ENCODE assay signal across 8 cellular contexts in genomic region chr19:18590273-18591272, GRCh38. TPM values are rescaled to one million over a fixed set of nuclear protein-coding genes. Genes with fewer than 3 reads are reported as not detected.
DNase-seq lines count a peak whose midpoint lies in the region; ATAC-seq, FAIRE-seq and TF ChIP-seq lines count a peak whose summit lies in the region.

No MANE protein-coding gene starts in this region.

- TF ChIP-seq CTCF in dorsolateral prefrontal cortex (IDR thresholded peaks at IDR 0.05 in 54 of 56, conservative IDR thresholded peaks at IDR 0.05 in 2 of 56; ENCODE audit: low read depth in 1 of 56, partially characterized antibody in 56 of 56): peak in 55 of 56 donors; percentile 35 to 79 (median 62)

- no peaks in the 10 kb centered on the region for H3K9me3 Mint-ChIP-seq in naive thymus-derived CD8-positive, alpha-beta T cell

- POLR2A ChIA-PET in naive thymus-derived CD8-positive, alpha-beta T cell (lab: Charles Lee): interaction anchor here (0.6 to 5.4 kb wide), 10 partner anchors 18 to 329 kb away, joined by 3 to 107 read pairs (median 7); partner anchors contain the start of genes COPE, DDX49, ELL and UBA52

- H3K27ac Mint-ChIP-seq in naive thymus-derived CD8-positive, alpha-beta T cell: peak overlapping the region in 9 of 10 donors; percentile 71 to 92 (median 85)

- H3K4me3 ChIP-seq in dorsolateral prefrontal cortex: peak overlapping the region in 58 of 59 donors; percentile 47 to 95 (median 86)

- H3K4me1 Mint-ChIP-seq in naive thymus-derived CD8-positive, alpha-beta T cell: peaks cover 22 to 52% (median 42%) of the 10 kb centered on the region in 4 donors

- no peak for ATAC-seq in naive thymus-derived CD8-positive, alpha-beta T cell

- intact Hi-C loops in dorsolateral prefrontal cortex (cut with DNase I): loop anchor here (5.0 kb wide), 7 partner anchors 82 to 327 kb away; partner anchors contain the start of genes COPE (in 1 of the 2) and DDX49 (in 1 of the 2)

- peaks cover 0 to 3% (median 0%) of the 10 kb centered on the region in 45 donors for H3K27me3 ChIP-seq in dorsolateral prefrontal cortex

- peak overlapping the region in 56 of 59 donors; percentile 4 to 98 (median 92) for H3K27ac ChIP-seq in dorsolateral prefrontal cortex

- H3K27me3 Mint-ChIP-seq in naive thymus-derived CD8-positive, alpha-beta T cell: no peaks in the 10 kb centered on the region

- peak overlapping the region; percentile 80 to 93 (median 89) for H3K4me3 Mint-ChIP-seq in naive thymus-derived CD8-positive, alpha-beta T cell

- TF ChIP-seq POLR2A in GM12891 (IDR thresholded peaks at IDR 0.05; ENCODE audit: low read depth, low read length): no peak

- H3K36me3 Mint-ChIP-seq in naive thymus-derived CD8-positive, alpha-beta T cell: peaks cover 0 to 9% (median 0%) of the 10 kb centered on the region in 3 donors

- DNase-seq in stimulated activated CD4-positive, alpha-beta T cell treated with anti-CD3 and anti-CD28 coated beads, Interleukin-1b, Interleukin-23, amount 100 ng/mL, for 48 hours: peak; percentile 35
- no peak for DNase-seq in stimulated activated CD4-positive, alpha-beta T cell treated with anti-CD3 and anti-CD28 coated beads, Interleukin-4, amount 100 ng/mL, for 4 hours
- peak; percentile 75 to 97 (median 92) for DNase-seq in dorsolateral prefrontal cortex
- peak in 1 of 10 donors; percentile 23 for DNase-seq in naive thymus-derived CD8-positive, alpha-beta T cell
- no peak for DNase-seq in NCI-H187 (lab: John Stamatoyannopoulos, UW)
- no peak for DNase-seq in stimulated activated CD4-positive, alpha-beta T cell treated with anti-CD3 and anti-CD28 coated beads, Interleukin-4, amount 100 ng/mL, for 24 hours
- no peak for DNase-seq in GM12891 (ENCODE audit: insufficient read length, low spot score)

- no peak for FAIRE-seq in GM12891 (lab: Jason Lieb, UNC)

TF ChIP-seq in PFSK-1, 5 proteins besides CTCF, POLR2A, EP300 and RAD21:
- TF ChIP-seq FOXP2 (optimal IDR thresholded peaks at IDR 0.05; ENCODE audit: borderline replicate concordance, extremely low read depth, extremely low read length, insufficient read depth) (peak; percentile 64), REST (IDR thresholded peaks at IDR 0.05; ENCODE audit: insufficient read depth in 1 of 2, low read depth in 2 of 2, low read length in 2 of 2) (no peak), POLR2AphosphoS5 (IDR thresholded peaks at IDR 0.05; ENCODE audit: low read depth, low read length) (no peak), SIN3A (IDR thresholded peaks at IDR 0.05; ENCODE audit: borderline replicate concordance, insufficient read depth, low read length) (no peak), TAF1 (IDR thresholded peaks at IDR 0.05; ENCODE audit: borderline replicate concordance, insufficient read depth, low read length) (no peak)

TF ChIP-seq in GM12891, 5 proteins besides CTCF, POLR2A, EP300 and RAD21:
- TF ChIP-seq PAX5 (IDR thresholded peaks at IDR 0.05; ENCODE audit: insufficient read depth, low read length, severe bottlenecking): no peak
- TF ChIP-seq POLR2AphosphoS5 (IDR thresholded peaks at IDR 0.05; ENCODE audit: low read depth, low read length): no peak
- TF ChIP-seq POU2F2 (IDR thresholded peaks at IDR 0.05; ENCODE audit: low read depth, low read length): no peak
- no peak for TF ChIP-seq TAF1 (IDR thresholded peaks at IDR 0.05; ENCODE audit: low read depth, low read length)
- TF ChIP-seq SPI1 (IDR thresholded peaks at IDR 0.05; ENCODE audit: low read depth, low read length): no peak

RNA-seq across cellular contexts. Expression of gene REX1BD, which starts 2.0 kb away (rescaled TPM):
- 155 TPM for polyA plus RNA-seq in PFSK-1 (2012; ENCODE audit: insufficient read length, low read depth)
- total RNA-seq in dorsolateral prefrontal cortex: 100 to 1,000 TPM in 33 of 120 experiments, 10 to 100 TPM in 87; 49.9 to 127 (median 88.9) TPM
- total RNA-seq in naive thymus-derived CD8-positive, alpha-beta T cell: 100 to 1,000 TPM; 138 to 165 TPM
- 100 to 1,000 TPM; 165 to 196 (median 176) TPM for polyA plus RNA-seq in naive thymus-derived CD8-positive, alpha-beta T cell
- 35.8 TPM for polyA plus RNA-seq in GM12891 (2012; ENCODE audit: low read depth, missing spikeins)

RNA-seq across cellular contexts. Expression of gene CRLF1, which starts 16.0 kb away (rescaled TPM):
- 10.1 TPM for polyA plus RNA-seq in PFSK-1 (2012; ENCODE audit: insufficient read length, low read depth)
- total RNA-seq in dorsolateral prefrontal cortex: 100 to 1,000 TPM in 2 of 120 experiments, 10 to 100 TPM in 117, 1 to 10 TPM in 1; 5.0 to 148 (median 44.3) TPM
- total RNA-seq in naive thymus-derived CD8-positive, alpha-beta T cell: not detected
- polyA plus RNA-seq in naive thymus-derived CD8-positive, alpha-beta T cell: 1 to 10 TPM in 1 of 3 donors, under 1 TPM in 1, not detected in 1; 0.55 to 1.1 TPM
- polyA plus RNA-seq in GM12891 (2012; ENCODE audit: low read depth, missing spikeins): 3.0 TPM

RNA-seq across cellular contexts. Expression of gene UBA52, which starts 18.9 kb away (rescaled TPM):
- 1,954 TPM for polyA plus RNA-seq in PFSK-1 (2012; ENCODE audit: insufficient read length, low read depth)
- total RNA-seq in dorsolateral prefrontal cortex: 100 to 1,000 TPM; 378 to 577 (median 453) TPM
- total RNA-seq in naive thymus-derived CD8-positive, alpha-beta T cell: 1,000 to 10,000 TPM; 1,986 to 2,036 TPM
- 1,000 to 10,000 TPM; 1,743 to 2,077 (median 1,903) TPM for polyA plus RNA-seq in naive thymus-derived CD8-positive, alpha-beta T cell
- 3,373 TPM for polyA plus RNA-seq in GM12891 (2012; ENCODE audit: low read depth, missing spikeins)

RNA-seq across cellular contexts. Expression of gene TMEM59L, which starts 22.1 kb away (rescaled TPM):
- 6.9 TPM for polyA plus RNA-seq in PFSK-1 (2012; ENCODE audit: insufficient read length, low read depth)
- 100 to 1,000 TPM; 128 to 572 (median 372) TPM for total RNA-seq in dorsolateral prefrontal cortex
- not detected for total RNA-seq in naive thymus-derived CD8-positive, alpha-beta T cell
- polyA plus RNA-seq in naive thymus-derived CD8-positive, alpha-beta T cell: under 1 TPM in 2 of 3 donors, not detected in 1; 0.09 to 0.27 TPM
- not detected for polyA plus RNA-seq in GM12891 (2012; ENCODE audit: low read depth, missing spikeins)

RNA-seq across cellular contexts. Expression of gene KXD1, which starts 32.9 kb away (rescaled TPM):
- polyA plus RNA-seq in PFSK-1 (2012; ENCODE audit: insufficient read length, low read depth): 246 TPM
- 10 to 100 TPM; 46.5 to 90.8 (median 64.8) TPM for total RNA-seq in dorsolateral prefrontal cortex
- 10 to 100 TPM; 96.2 to 97.9 TPM for total RNA-seq in naive thymus-derived CD8-positive, alpha-beta T cell
- polyA plus RNA-seq in naive thymus-derived CD8-positive, alpha-beta T cell: 10 to 100 TPM; 68.3 to 80.2 (median 79.4) TPM
- 127 TPM for polyA plus RNA-seq in GM12891 (2012; ENCODE audit: low read depth, missing spikeins)

Comparison
In these comparisons a context has a peak if more than half of its experiments do, and no peak if none do; other contexts are left out.
1. DNase-seq: peak in stimulated activated CD4-positive, alpha-beta T cell treated with anti-CD3 and anti-CD28 coated beads, Interleukin-1b, Interleukin-23, amount 100 ng/mL, for 48 hours (single experiment) and dorsolateral prefrontal cortex (10 of 10); none in stimulated activated CD4-positive, alpha-beta T cell treated with anti-CD3 and anti-CD28 coated beads, Interleukin-4, amount 100 ng/mL, for 4 hours (0 of 2), NCI-H187 (0 of 2), stimulated activated CD4-positive, alpha-beta T cell treated with anti-CD3 and anti-CD28 coated beads, Interleukin-4, amount 100 ng/mL, for 24 hours (single experiment) and GM12891 (single experiment).
2. RNA of gene CRLF1, which starts 16.0 kb away (total RNA-seq): 5.0 to 148 TPM in dorsolateral prefrontal cortex; not detected in naive thymus-derived CD8-positive, alpha-beta T cell; every median in the first group is over 4 times any median in the second.